ENCODE assay signal across 24 cellular contexts in the genomic region with DNA sequence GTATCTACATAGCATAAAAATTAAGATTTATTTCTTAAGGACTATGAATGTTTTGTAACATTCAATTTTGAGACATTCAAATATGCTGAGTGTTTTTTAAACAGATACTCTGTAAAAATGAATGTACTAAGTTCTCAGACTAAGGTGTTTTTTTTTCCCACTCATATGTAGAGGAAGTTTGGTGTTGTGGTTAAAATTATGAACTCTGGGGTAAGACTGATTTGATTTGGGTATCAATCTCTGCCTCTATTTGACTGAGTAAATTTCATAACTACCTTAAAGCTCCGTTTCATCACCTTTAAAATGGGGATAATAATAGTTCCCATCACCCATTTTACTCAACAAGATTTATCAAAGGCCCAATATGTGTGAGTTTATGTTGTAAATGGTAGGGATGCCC.
"Had no signal": no experiment of that assay in that cellular context is flagged by ENCODE, and none has a peak within 500 bp of the region (broad histone marks: within the 10 kb centered on the region; RNA-seq: fewer than 3 reads in every experiment).

No MANE protein-coding gene starts in this region.

- H3K9me3 ChIP-seq: MG63 had no signal

- FAIRE-seq: HepG2 had no signal

- H3K27me3 ChIP-seq: MG63 had no signal

- DNase-seq: IMR-90; Karpas-422; KG1; MG63; NCI-H1092; NCI-H1105 treated with DMSO at 0.1 percent for 48 hours; NCI-H1417 treated with DMSO at 0.1 percent for 48 hours; NCI-H146; NCI-H1694 treated with DMSO at 0.1 percent for 48 hours; NCI-H1930; NCI-H2081; NCI-H2171; NCI-H226; NCI-H510A; NCI-H524 treated with DMSO at 0.1 percent for 48 hours; NCI-H69; NCI-H774; NK-92 treated with Interleukin-12 subunit alpha and Interleukin-12 subunit beta, amount 100 ng/mL, for 24 hours; OCI-M1; SHP77; T-helper 1 cell had no signal

- ATAC-seq: HepG2, SK-N-SH treated with all-trans-retinoic acid at 6 μM for 48 hours had no signal

- H3K27ac ChIP-seq: RWPE1 had no signal

- H3K4me3 ChIP-seq: MG63 had no signal

- H3K36me3 ChIP-seq: MG63 had no signal
